ENCODE assay signal across 1 cellular context in the genomic region with DNA sequence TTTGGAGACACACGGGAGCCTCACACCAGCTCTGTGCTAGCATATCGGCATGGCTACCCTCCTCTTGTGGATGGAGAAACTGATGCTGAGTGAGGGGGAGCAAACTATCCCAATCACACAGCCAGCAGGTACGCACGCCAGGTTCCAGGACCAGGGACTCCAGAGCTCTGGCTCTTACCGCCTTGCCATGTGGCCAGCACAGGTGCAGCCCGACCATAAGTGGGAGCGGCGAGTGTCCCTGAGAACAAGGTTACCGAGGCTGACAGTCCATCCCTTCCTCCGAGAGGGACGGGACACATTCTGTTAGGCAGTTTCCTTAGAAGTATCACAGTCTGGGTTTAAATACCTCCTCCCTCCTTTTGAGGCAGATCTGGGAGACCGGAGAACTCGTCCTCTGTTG.
TF ChIP-seq lines count a peak whose summit lies in the region.

No MANE protein-coding gene starts in this region.

TF ChIP-seq in GM23338, 12 proteins besides CTCF, POLR2A, EP300 and RAD21 (continued from another document):
- TF ChIP-seq ETS1 (IDR thresholded peaks at IDR 0.05) (no peak), ZNF331 (CRISPR knock-in tag; IDR thresholded peaks at IDR 0.05; ENCODE audit: low read depth) (no peak), JUNB (IDR thresholded peaks at IDR 0.05; ENCODE audit: unreplicated experiment) (no peak), EZH2phosphoT487 (IDR thresholded peaks at IDR 0.05; ENCODE audit: unreplicated experiment) (no peak), ZNF114 (CRISPR knock-in tag; IDR thresholded peaks at IDR 0.05) (no peak), POLR2AphosphoS5 (IDR thresholded peaks at IDR 0.05; ENCODE audit: low read depth) (no peak), STAT1 (IDR thresholded peaks at IDR 0.05; ENCODE audit: unreplicated experiment) (no peak), EZH2 (IDR thresholded peaks at IDR 0.05; ENCODE audit: low read depth, unreplicated experiment) (no peak), NANOG (IDR thresholded peaks at IDR 0.05; ENCODE audit: borderline replicate concordance) (no peak)
- TF ChIP-seq, protein P1, sequence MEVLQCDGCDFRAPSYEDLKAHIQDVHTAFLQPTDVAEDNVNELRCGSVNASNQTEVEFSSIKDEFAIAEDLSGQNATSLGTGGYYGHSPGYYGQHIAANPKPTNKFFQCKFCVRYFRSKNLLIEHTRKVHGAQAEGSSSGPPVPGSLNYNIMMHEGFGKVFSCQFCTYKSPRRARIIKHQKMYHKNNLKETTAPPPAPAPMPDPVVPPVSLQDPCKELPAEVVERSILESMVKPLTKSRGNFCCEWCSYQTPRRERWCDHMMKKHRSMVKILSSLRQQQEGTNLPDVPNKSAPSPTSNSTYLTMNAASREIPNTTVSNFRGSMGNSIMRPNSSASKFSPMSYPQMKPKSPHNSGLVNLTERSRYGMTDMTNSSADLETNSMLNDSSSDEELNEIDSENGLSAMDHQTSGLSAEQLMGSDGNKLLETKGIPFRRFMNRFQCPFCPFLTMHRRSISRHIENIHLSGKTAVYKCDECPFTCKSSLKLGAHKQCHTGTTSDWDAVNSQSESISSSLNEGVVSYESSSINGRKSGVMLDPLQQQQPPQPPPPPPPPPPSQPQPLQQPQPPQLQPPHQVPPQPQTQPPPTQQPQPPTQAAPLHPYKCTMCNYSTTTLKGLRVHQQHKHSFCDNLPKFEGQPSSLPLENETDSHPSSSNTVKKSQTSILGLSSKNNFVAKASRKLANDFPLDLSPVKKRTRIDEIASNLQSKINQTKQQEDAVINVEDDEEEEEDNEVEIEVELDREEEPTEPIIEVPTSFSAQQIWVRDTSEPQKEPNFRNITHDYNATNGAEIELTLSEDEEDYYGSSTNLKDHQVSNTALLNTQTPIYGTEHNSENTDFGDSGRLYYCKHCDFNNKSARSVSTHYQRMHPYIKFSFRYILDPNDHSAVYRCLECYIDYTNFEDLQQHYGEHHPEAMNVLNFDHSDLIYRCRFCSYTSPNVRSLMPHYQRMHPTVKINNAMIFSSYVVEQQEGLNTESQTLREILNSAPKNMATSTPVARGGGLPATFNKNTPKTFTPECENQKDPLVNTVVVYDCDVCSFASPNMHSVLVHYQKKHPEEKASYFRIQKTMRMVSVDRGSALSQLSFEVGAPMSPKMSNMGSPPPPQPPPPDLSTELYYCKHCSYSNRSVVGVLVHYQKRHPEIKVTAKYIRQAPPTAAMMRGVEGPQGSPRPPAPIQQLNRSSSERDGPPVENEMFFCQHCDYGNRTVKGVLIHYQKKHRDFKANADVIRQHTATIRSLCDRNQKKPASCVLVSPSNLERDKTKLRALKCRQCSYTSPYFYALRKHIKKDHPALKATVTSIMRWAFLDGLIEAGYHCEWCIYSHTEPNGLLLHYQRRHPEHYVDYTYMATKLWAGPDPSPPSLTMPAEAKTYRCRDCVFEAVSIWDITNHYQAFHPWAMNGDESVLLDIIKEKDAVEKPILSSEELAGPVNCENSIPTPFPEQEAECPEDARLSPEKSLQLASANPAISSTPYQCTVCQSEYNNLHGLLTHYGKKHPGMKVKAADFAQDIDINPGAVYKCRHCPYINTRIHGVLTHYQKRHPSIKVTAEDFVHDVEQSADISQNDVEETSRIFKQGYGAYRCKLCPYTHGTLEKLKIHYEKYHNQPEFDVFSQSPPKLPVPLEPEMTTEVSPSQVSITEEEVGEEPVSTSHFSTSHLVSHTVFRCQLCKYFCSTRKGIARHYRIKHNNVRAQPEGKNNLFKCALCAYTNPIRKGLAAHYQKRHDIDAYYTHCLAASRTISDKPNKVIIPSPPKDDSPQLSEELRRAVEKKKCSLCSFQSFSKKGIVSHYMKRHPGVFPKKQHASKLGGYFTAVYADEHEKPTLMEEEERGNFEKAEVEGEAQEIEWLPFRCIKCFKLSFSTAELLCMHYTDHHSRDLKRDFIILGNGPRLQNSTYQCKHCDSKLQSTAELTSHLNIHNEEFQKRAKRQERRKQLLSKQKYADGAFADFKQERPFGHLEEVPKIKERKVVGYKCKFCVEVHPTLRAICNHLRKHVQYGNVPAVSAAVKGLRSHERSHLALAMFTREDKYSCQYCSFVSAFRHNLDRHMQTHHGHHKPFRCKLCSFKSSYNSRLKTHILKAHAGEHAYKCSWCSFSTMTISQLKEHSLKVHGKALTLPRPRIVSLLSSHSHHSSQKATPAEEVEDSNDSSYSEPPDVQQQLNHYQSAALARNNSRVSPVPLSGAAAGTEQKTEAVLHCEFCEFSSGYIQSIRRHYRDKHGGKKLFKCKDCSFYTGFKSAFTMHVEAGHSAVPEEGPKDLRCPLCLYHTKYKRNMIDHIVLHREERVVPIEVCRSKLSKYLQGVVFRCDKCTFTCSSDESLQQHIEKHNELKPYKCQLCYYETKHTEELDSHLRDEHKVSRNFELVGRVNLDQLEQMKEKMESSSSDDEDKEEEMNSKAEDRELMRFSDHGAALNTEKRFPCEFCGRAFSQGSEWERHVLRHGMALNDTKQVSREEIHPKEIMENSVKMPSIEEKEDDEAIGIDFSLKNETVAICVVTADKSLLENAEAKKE (CRISPR knock-in tag; IDR thresholded peaks at IDR 0.05), result no peak
